In the genomic region with DNA sequence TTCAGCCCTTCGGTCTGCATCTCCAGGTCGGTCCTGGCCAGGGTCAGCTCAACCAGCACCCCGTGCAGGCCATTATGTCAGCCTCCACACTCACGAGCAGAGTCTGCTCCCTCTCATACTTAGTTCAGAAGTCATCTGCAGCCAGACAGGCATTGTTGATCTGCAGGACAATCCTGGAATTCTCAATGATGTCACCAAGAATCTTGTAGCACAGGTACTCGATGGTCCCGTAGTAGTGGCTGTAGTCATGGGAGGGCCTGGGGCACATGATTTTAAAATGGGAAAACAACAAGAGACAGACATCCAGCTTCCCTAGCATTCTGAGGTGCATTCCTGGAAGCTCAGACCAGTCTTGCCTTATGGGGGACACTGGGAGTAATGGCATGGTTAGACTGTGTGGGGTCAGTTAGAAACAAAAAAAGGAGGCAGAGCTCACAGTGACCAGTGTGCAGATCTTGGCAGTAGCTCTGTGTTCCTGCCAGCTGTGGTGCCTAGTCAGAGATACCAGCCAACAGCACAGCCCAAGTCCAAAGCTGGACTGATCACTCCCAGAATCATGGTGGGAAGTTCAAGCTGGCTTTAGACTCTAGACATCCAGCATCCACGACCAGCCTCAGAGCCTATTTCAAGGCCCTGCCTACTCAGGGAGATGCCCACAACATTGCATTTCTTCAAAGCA, we compare ENCODE assay signal across 20 cellular contexts. TPM values are rescaled to one million over a fixed set of nuclear protein-coding genes. Genes with fewer than 3 reads are reported as not detected.
DNase-seq lines count a peak whose midpoint lies in the region; ATAC-seq, FAIRE-seq and TF ChIP-seq lines count a peak whose summit lies in the region.
"Had no signal": no experiment of that assay in that cellular context is flagged by ENCODE, and none has a peak within 500 bp of the region (broad histone marks: within the 10 kb centered on the region; RNA-seq: fewer than 3 reads in every experiment).

No MANE protein-coding gene starts in this region.

- H3K4me2 ChIP-seq in astrocyte (ENCODE audit: low read length) (no peak overlapping the region), osteoblast (ENCODE audit: insufficient read depth, low read length) (no peak overlapping the region)
- H3K4me2 ChIP-seq: A549, GM23338 had no signal

- H3K4me1 ChIP-seq in astrocyte (ENCODE audit: insufficient read depth, low read length) (no peaks in the 10 kb centered on the region), pancreas (peaks cover 0 to 8% (median 6%) of the 10 kb centered on the region in 3 donors), osteoblast (ENCODE audit: insufficient read depth, low read length) (no peaks in the 10 kb centered on the region)
- H3K4me1 ChIP-seq: A549, Caco-2 had no signal

- WGBS in pancreas, 2 donors = 79 to 80% methylated on average over 7 of the region's 7 CpGs

- H4K20me1 ChIP-seq in astrocyte (ENCODE audit: insufficient read depth, low read length) (no peaks in the 10 kb centered on the region), osteoblast (ENCODE audit: insufficient read depth, low read length) (no peaks in the 10 kb centered on the region)

- no peak overlapping the region for H3K4me3 Mint-ChIP-seq in astrocyte (ENCODE audit: unreplicated experiment)
- no peak overlapping the region for H3K4me3 Mint-ChIP-seq in stimulated activated memory B cell treated with anti-CD40 and anti-IgM and Interleukin-4, amounts not matched to agents 10 μg/mL and 1 μg/mL and 100 μg/mL, for 72 hours
- H3K4me3 Mint-ChIP-seq: CD4-positive, alpha-beta T cell; GM23338; HFFc6 had no signal

- H3K9me3 Mint-ChIP-seq in astrocyte (ENCODE audit: unreplicated experiment) = no peaks in the 10 kb centered on the region
- H3K9me3 Mint-ChIP-seq in stimulated activated memory B cell treated with anti-CD40 and anti-IgM and Interleukin-4, amounts not matched to agents 10 μg/mL and 1 μg/mL and 100 μg/mL, for 72 hours = no peaks in the 10 kb centered on the region
- H3K9me3 Mint-ChIP-seq: CD4-positive, alpha-beta T cell; GM23338; HFFc6 had no signal

- no peak for FAIRE-seq in astrocyte (lab: Jason Lieb, UNC)
- FAIRE-seq in bronchial epithelial cell (lab: Jason Lieb, UNC) = peak; percentile 18
- no peak for FAIRE-seq in pancreas (lab: Jason Lieb, UNC)
- FAIRE-seq: A549, D721Med had no signal

- no peak for TF ChIP-seq CTCF in astrocyte (IDR thresholded peaks at IDR 0.05; ENCODE audit: insufficient read depth, low read depth, low read length)
- no peak for TF ChIP-seq CTCF in bronchial epithelial cell (IDR thresholded peaks at IDR 0.05; ENCODE audit: insufficient read depth, low read length, severe bottlenecking)
- no peak for TF ChIP-seq CTCF in pancreas (IDR thresholded peaks at IDR 0.05)
- no peak for TF ChIP-seq CTCF in osteoblast (IDR thresholded peaks at IDR 0.05; ENCODE audit: extremely low read depth, low read depth, low read length)

- H3K27ac ChIP-seq in astrocyte (ENCODE audit: low read depth, low read length) (no peak overlapping the region), pancreas (no peak overlapping the region), osteoblast (ENCODE audit: low read depth, low read length) (no peak overlapping the region)
- H3K27ac ChIP-seq: A549 had no signal

- H3K36me3 ChIP-seq in astrocyte (ENCODE audit: insufficient read depth, low read length) (no peaks in the 10 kb centered on the region), bronchial epithelial cell (ENCODE audit: control insufficient read depth, insufficient read depth, low read length) (no peaks in the 10 kb centered on the region), pancreas (no peaks in the 10 kb centered on the region), osteoblast (ENCODE audit: insufficient read depth, low read length) (no peaks in the 10 kb centered on the region)

- no peak overlapping the region for H2AFZ ChIP-seq in astrocyte (ENCODE audit: low read depth, low read length)
- H2AFZ ChIP-seq in osteoblast (ENCODE audit: low read length) = no peak overlapping the region
- H2AFZ ChIP-seq: GM23338 had no signal

- intact Hi-C loops in pancreas (cut with DNase I) = no loop called here

- no peak for DNase-seq in astrocyte (ENCODE audit: low read depth)
- no peak for DNase-seq in bronchial epithelial cell (ENCODE audit: low read depth)
- peak in 2 of 6 donors; percentile 18 to 20 for DNase-seq in pancreas
- no peak for DNase-seq in osteoblast (ENCODE audit: insufficient read length, low spot score, missing footprints)
- DNase-seq in NCI-H2196 (lab: John Stamatoyannopoulos, UW; ENCODE audit: unreplicated experiment) = no peak
- DNase-seq in 8988T = no peak
- DNase-seq: AML-193; Caco-2; CD4-positive, alpha-beta T cell; GF-D8; H7; HFFc6; KBM-7 had no signal

- no peaks in the 10 kb centered on the region for H3K9me3 ChIP-seq in astrocyte (ENCODE audit: insufficient read depth, low read depth, low read length)
- no peaks in the 10 kb centered on the region for H3K9me3 ChIP-seq in pancreas
- H3K9me3 ChIP-seq in osteoblast (ENCODE audit: low read depth, low read length) = no peaks in the 10 kb centered on the region
- H3K9me3 ChIP-seq: A549, Caco-2 had no signal

- H3K27me3 ChIP-seq in astrocyte (ENCODE audit: insufficient read depth, low read length) (no peaks in the 10 kb centered on the region), bronchial epithelial cell (ENCODE audit: control insufficient read depth, insufficient read depth, low read length) (peaks cover 3% of the 10 kb centered on the region), pancreas (no peaks in the 10 kb centered on the region), osteoblast (ENCODE audit: insufficient read depth, low read length) (no peaks in the 10 kb centered on the region)

- ATAC-seq in pancreas (peak; percentile 28 to 52 (median 44)), HG03159 (IDR thresholded peaks at IDR 0.05; ENCODE audit: unreplicated experiment) (no peak)
- peak; percentile 25 for ATAC-seq in stimulated activated memory B cell treated with anti-CD40 and anti-IgM and Interleukin-4, amounts not matched to agents 10 μg/mL and 1 μg/mL and 100 μg/mL, for 72 hours
- ATAC-seq: A549, GM23338, HCT116 had no signal

- H3K27me3 Mint-ChIP-seq in astrocyte (ENCODE audit: low read depth, unreplicated experiment) = peaks cover 2% of the 10 kb centered on the region
- peaks cover 48% of the 10 kb centered on the region for H3K27me3 Mint-ChIP-seq in stimulated activated memory B cell treated with anti-CD40 and anti-IgM and Interleukin-4, amounts not matched to agents 10 μg/mL and 1 μg/mL and 100 μg/mL, for 72 hours
- H3K27me3 Mint-ChIP-seq: CD4-positive, alpha-beta T cell had no signal

- H3K4me3 ChIP-seq in astrocyte (ENCODE audit: insufficient read depth, low read depth, low read length) (no peak overlapping the region), bronchial epithelial cell (ENCODE audit: low read depth, low read length) (no peak overlapping the region), pancreas (no peak overlapping the region), osteoblast (ENCODE audit: insufficient read depth, low read length) (no peak overlapping the region)
- H3K4me3 ChIP-seq: A549, GM23338 had no signal

- no peaks in the 10 kb centered on the region for H3K36me3 Mint-ChIP-seq in astrocyte (ENCODE audit: low read depth, unreplicated experiment)
- H3K36me3 Mint-ChIP-seq in stimulated activated memory B cell treated with anti-CD40 and anti-IgM and Interleukin-4, amounts not matched to agents 10 μg/mL and 1 μg/mL and 100 μg/mL, for 72 hours = no peaks in the 10 kb centered on the region

- peak overlapping the region; percentile 20 for H3K27ac Mint-ChIP-seq in astrocyte (ENCODE audit: unreplicated experiment)
- H3K27ac Mint-ChIP-seq in stimulated activated memory B cell treated with anti-CD40 and anti-IgM and Interleukin-4, amounts not matched to agents 10 μg/mL and 1 μg/mL and 100 μg/mL, for 72 hours = no peak overlapping the region
- H3K27ac Mint-ChIP-seq: CD4-positive, alpha-beta T cell; GM23338; HFFc6 had no signal

- H3K79me2 ChIP-seq in astrocyte (ENCODE audit: insufficient read depth, low read length) (no peaks in the 10 kb centered on the region), osteoblast (ENCODE audit: insufficient read depth, low read length) (no peaks in the 10 kb centered on the region)

- H3K9ac ChIP-seq in astrocyte (ENCODE audit: low read length) = no peak overlapping the region

- no peaks in the 10 kb centered on the region for H3K4me1 Mint-ChIP-seq in astrocyte (ENCODE audit: low read depth, unreplicated experiment)
- no peaks in the 10 kb centered on the region for H3K4me1 Mint-ChIP-seq in stimulated activated memory B cell treated with anti-CD40 and anti-IgM and Interleukin-4, amounts not matched to agents 10 μg/mL and 1 μg/mL and 100 μg/mL, for 72 hours
- H3K4me1 Mint-ChIP-seq: GM23338 had no signal

RNA-seq across cellular contexts. Expression of a gene that starts 31.9 kb away (rescaled TPM):
- total RNA-seq in astrocyte (0.11 TPM in 1 of 2 replicates, not detected in the other), bronchial epithelial cell (under 0.01 TPM in 2 replicates), pancreas (under 1 TPM; 0.06 to 0.16 (median 0.12) TPM), osteoblast (under 0.01 and 0.29 TPM in 2 replicates)
- under 1 TPM; 0.27 to 0.38 TPM for polyA plus RNA-seq in pancreas
- total RNA-seq: Daoy had no signal
- polyA plus RNA-seq: GM23338 had no signal

RNA-seq across cellular contexts. Expression of a gene that starts 32.9 kb away (rescaled TPM):
- 22.9 and 25.1 TPM in 2 replicates for total RNA-seq in astrocyte
- total RNA-seq in bronchial epithelial cell = 0.51 and 1.1 TPM in 2 replicates
- total RNA-seq in pancreas = 10 to 100 TPM; 17.8 to 67.2 (median 28.0) TPM
- 10 to 100 TPM; 12.8 to 17.1 TPM for polyA plus RNA-seq in pancreas
- total RNA-seq in osteoblast = 0.36 and 1.2 TPM in 2 replicates
- total RNA-seq: CD4-positive, alpha-beta T cell had no signal

RNA-seq across cellular contexts. Expression of a gene that starts 52.0 kb away (rescaled TPM):
- total RNA-seq in astrocyte = 0.25 TPM in 1 of 2 replicates, not detected in the other
- 0.26 and 0.38 TPM in 2 replicates for total RNA-seq in bronchial epithelial cell
- total RNA-seq in pancreas = under 1 TPM in 2 of 6 donors, not detected in 4; 0.16 to 0.18 TPM
- polyA plus RNA-seq in pancreas = under 1 TPM; 0.09 to 0.15 TPM
- total RNA-seq in osteoblast = under 0.01 TPM in 1 of 2 replicates, not detected in the other
- total RNA-seq: CD4-positive, alpha-beta T cell; Daoy; GM23338; H7; HFFc6 had no signal
- polyA plus RNA-seq: GM23338 had no signal
